9 cellular contexts compared by ENCODE assay signal in the genomic region with DNA sequence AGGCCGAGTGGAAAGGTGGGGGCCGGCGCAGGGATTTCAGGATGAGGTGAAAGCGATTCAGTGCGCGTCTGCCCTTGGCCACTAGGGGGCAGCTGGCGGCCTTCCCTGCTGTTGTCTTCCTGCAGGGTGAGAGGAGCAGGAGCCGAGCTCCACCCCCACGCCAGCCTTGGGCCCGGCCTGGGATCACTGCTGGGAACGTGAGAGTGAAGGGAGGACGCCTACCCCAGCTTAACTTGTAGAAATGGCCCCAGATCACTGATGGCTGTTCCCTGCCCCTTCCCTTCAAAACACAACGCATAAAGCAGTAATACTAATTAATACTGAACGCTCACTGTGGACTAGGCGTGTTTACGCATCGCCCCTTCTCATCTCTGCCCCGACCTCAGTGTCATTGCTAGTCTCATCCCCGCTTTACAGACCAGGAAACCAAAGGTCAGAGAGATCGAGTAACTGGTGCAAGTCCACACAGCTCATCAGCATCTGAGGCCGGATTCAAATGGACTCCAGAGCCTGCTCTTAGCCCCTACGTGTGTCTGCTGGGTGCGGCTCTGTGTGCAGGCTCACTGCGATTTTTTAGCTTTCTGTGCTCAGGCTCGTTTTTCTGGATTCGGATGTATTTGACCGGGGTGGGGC. TPM values are rescaled to one million over a fixed set of nuclear protein-coding genes. Genes with fewer than 3 reads are reported as not detected.
DNase-seq lines count a peak whose midpoint lies in the region; ATAC-seq and TF ChIP-seq lines count a peak whose summit lies in the region.
"Had no signal": no experiment of that assay in that cellular context is flagged by ENCODE, and none has a peak within 500 bp of the region (broad histone marks: within the 10 kb centered on the region; RNA-seq: fewer than 3 reads in every experiment).

No MANE protein-coding gene starts in this region.

- intact Hi-C loops in dorsolateral prefrontal cortex (cut with DNase I) = loop anchor here (2.0 to 10.0 kb wide), 4 partner anchors 117 to 177 kb away; no protein-coding TSS in a partner anchor
- intact Hi-C loops in lower lobe of right lung (cut with DNase I) = no loop called here

- no peaks in the 10 kb centered on the region for H3K27me3 Mint-ChIP-seq in activated CD8-positive, alpha-beta T cell treated with anti-CD3 and anti-CD28 coated beads, Interleukin-2, amount 10 ng/mL, durations not matched to agents 7 days and 5 days (ENCODE audit: low read depth)
- H3K27me3 Mint-ChIP-seq: IgD-negative memory B cell had no signal

- H3K36me3 ChIP-seq in lower lobe of right lung = peaks cover 24% of the 10 kb centered on the region

- H3K4me1 ChIP-seq in lower lobe of right lung = peaks cover 9% of the 10 kb centered on the region

- H3K27ac ChIP-seq in dorsolateral prefrontal cortex (peak overlapping the region in 58 of 59 donors; percentile 7 to 91 (median 85)), lower lobe of right lung (no peak overlapping the region)

- H3K9me3 ChIP-seq in lower lobe of right lung = no peaks in the 10 kb centered on the region

- H3K27me3 ChIP-seq in dorsolateral prefrontal cortex (no peaks in the 10 kb centered on the region), lower lobe of right lung (ENCODE audit: low read depth) (no peaks in the 10 kb centered on the region)

- H3K27ac Mint-ChIP-seq in activated CD8-positive, alpha-beta T cell treated with anti-CD3 and anti-CD28 coated beads, Interleukin-2, amount 10 ng/mL, durations not matched to agents 7 days and 5 days = no peak overlapping the region

- POLR2A ChIA-PET in activated CD8-positive, alpha-beta T cell treated with anti-CD3 and anti-CD28 coated beads, Interleukin-2, amount 10 ng/mL, durations not matched to agents 7 days and 5 days (lab: Charles Lee) = interaction anchor here (1.3 to 1.4 kb wide), 2 partner anchors 121 to 175 kb away, joined by 3 to 4 read pairs; partner anchors contain the start of genes KCTD10 and UBE3B

- H3K4me3 Mint-ChIP-seq in activated CD8-positive, alpha-beta T cell treated with anti-CD3 and anti-CD28 coated beads, Interleukin-2, amount 10 ng/mL, durations not matched to agents 7 days and 5 days = no peak overlapping the region
- H3K4me3 Mint-ChIP-seq: IgD-negative memory B cell had no signal

- DNase-seq in CMK (ENCODE audit: low read depth) = peak; percentile 58
- DNase-seq in HK-2 (ENCODE audit: unreplicated experiment) = peak; percentile 88
- peak; percentile 80 for DNase-seq in NCI-H774 (lab: John Stamatoyannopoulos, UW)
- DNase-seq in activated CD8-positive, alpha-beta T cell treated with anti-CD3 and anti-CD28 coated beads, Interleukin-2, amount 10 ng/mL, durations not matched to agents 7 days and 5 days = peak; percentile 70
- peak; percentile 90 to 92 (median 91) for DNase-seq in dorsolateral prefrontal cortex
- DNase-seq in lower lobe of right lung = peak; percentile 87
- DNase-seq in stimulated activated CD4-positive, alpha-beta T cell treated with anti-CD3 and anti-CD28 coated beads, TNF-alpha, amount 100 ng/mL, for 48 hours (ENCODE audit: low read depth in 3 of 3) = peak; percentile 37 to 64 (median 45)

- TF ChIP-seq CTCF in dorsolateral prefrontal cortex (IDR thresholded peaks at IDR 0.05 in 54 of 56, conservative IDR thresholded peaks at IDR 0.05 in 2 of 56; ENCODE audit: low read depth in 1 of 56, partially characterized antibody in 56 of 56) (peak; percentile 89 to 99 (median 97)), lower lobe of right lung (IDR thresholded peaks at IDR 0.05) (peak; percentile 96)

- H3K4me3 ChIP-seq in dorsolateral prefrontal cortex (peak overlapping the region in 15 of 59 donors; percentile 2 to 37 (median 19)), lower lobe of right lung (no peak overlapping the region)

- CTCF ChIA-PET in activated CD8-positive, alpha-beta T cell treated with anti-CD3 and anti-CD28 coated beads, Interleukin-2, amount 10 ng/mL, durations not matched to agents 7 days and 5 days (lab: Charles Lee) = interaction anchor here (0.6 to 3.2 kb wide), 28 partner anchors 10 to 295 kb away, joined by 3 to 32 read pairs (median 4); partner anchors contain the start of genes FAM222A, MMAB and MVK

- no peaks in the 10 kb centered on the region for H3K9me3 Mint-ChIP-seq in activated CD8-positive, alpha-beta T cell treated with anti-CD3 and anti-CD28 coated beads, Interleukin-2, amount 10 ng/mL, durations not matched to agents 7 days and 5 days (ENCODE audit: insufficient read depth)
- H3K9me3 Mint-ChIP-seq: IgD-negative memory B cell had no signal

- peaks cover 29% of the 10 kb centered on the region for H3K4me1 Mint-ChIP-seq in activated CD8-positive, alpha-beta T cell treated with anti-CD3 and anti-CD28 coated beads, Interleukin-2, amount 10 ng/mL, durations not matched to agents 7 days and 5 days (ENCODE audit: low read depth)

- peak; percentile 45 for ATAC-seq in activated CD8-positive, alpha-beta T cell treated with anti-CD3 and anti-CD28 coated beads, Interleukin-2, amount 10 ng/mL, durations not matched to agents 7 days and 5 days
- peak; percentile 91 to 93 for ATAC-seq in lower lobe of right lung
- ATAC-seq in HG03280 (IDR thresholded peaks at IDR 0.05; ENCODE audit: unreplicated experiment) = no peak

- H3K36me3 Mint-ChIP-seq in activated CD8-positive, alpha-beta T cell treated with anti-CD3 and anti-CD28 coated beads, Interleukin-2, amount 10 ng/mL, durations not matched to agents 7 days and 5 days (ENCODE audit: low read depth) = peaks cover 11% of the 10 kb centered on the region

RNA-seq across cellular contexts. Expression of gene MVK, which starts 24.3 kb away (rescaled TPM):
- 10 to 100 TPM; 25.0 to 28.5 TPM for total RNA-seq in activated CD8-positive, alpha-beta T cell treated with anti-CD3 and anti-CD28 coated beads, Interleukin-2, amount 10 ng/mL, durations not matched to agents 7 days and 5 days
- total RNA-seq in dorsolateral prefrontal cortex = 10 to 100 TPM; 11.9 to 45.9 (median 24.6) TPM
- total RNA-seq in lower lobe of right lung = 25.1 TPM

RNA-seq across cellular contexts. Expression of gene MMAB, which starts 24.6 kb away (rescaled TPM):
- total RNA-seq in activated CD8-positive, alpha-beta T cell treated with anti-CD3 and anti-CD28 coated beads, Interleukin-2, amount 10 ng/mL, durations not matched to agents 7 days and 5 days = 10 to 100 TPM; 42.8 to 44.3 TPM
- 10 to 100 TPM; 17.6 to 53.8 (median 31.3) TPM for total RNA-seq in dorsolateral prefrontal cortex
- 55.0 TPM for total RNA-seq in lower lobe of right lung
